In the genomic region with DNA sequence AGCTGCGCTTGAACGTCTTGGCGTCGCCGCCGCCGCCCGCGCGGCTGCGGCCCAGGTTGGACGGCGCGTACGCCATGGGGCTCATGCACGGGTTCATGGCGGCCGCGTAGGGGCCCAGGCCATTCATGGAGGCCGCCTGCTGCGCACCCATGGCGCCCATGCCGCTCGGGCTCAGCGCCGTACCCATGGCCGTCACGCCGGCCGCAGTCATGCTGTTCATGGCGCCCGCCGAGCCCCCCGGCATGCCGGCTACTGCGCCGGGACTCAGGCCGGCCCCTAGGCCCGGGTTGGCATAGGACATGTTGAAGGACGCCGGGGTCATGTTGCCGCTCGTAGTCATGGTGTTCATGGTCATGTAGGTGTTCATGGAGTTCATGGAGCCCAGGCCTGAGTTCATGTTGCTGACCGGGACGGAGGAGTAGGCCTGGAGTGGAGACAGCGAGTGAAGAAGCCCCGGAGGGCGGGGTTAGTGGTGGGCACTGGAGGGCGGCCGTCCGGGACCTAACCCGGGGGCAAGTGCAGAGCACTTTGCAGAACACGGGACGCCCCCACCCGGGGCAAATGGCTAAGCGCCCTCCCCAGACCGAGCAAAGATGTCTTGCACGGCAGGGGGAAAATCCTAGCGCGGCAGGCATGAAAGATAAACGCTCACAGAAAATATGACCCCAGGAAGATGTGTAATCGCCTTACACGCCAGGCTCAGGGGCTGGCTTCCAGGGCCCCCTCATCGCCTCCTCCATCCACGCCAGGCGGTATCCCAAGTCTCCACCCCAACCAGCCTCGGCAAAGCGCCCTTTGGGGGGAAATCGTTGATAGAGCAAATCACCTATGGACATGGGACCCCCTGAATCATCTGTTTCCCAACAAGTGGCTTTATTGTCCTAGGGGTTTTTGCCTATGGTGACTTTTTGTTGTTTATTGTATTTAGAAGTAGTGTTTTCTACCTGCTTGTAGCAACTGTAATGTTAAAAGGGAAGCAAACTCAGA, we compare ENCODE assay signal across 1 cellular context.
A peak's percentile ranks its signal among the peaks of the same experiment; 100 is the strongest.
TF ChIP-seq lines count a peak whose summit lies in the region.

No MANE protein-coding gene starts in this region.

TF ChIP-seq in HepG2, 621 proteins besides CTCF, POLR2A, EP300 and RAD21 (continues in another document):
- TF ChIP-seq TAF1 (CRISPR knock-in tag; IDR thresholded peaks at IDR 0.05) (no peak), ZFP1 (CRISPR knock-in tag; IDR thresholded peaks at IDR 0.05) (no peak), ATM (IDR thresholded peaks at IDR 0.05; ENCODE audit: borderline replicate concordance) (no peak), GPN1 (CRISPR knock-in tag; IDR thresholded peaks at IDR 0.05; ENCODE audit: borderline replicate concordance) (no peak), MED1 (CRISPR knock-in tag; IDR thresholded peaks at IDR 0.05) (peak; percentile 32; the same call in 1 of the 2 replicates), POLR2AphosphoS5 (IDR thresholded peaks at IDR 0.05; ENCODE audit: low read depth, low read length) (no peak), NCOA5 (CRISPR knock-in tag; IDR thresholded peaks at IDR 0.05) (no peak), ZNF546 (CRISPR knock-in tag; conservative IDR thresholded peaks at IDR 0.05) (no peak), AKAP8 (CRISPR knock-in tag; IDR thresholded peaks at IDR 0.05) (0 out of 2 replicates have a peak, but pooled peaks have one; percentile 53), ZNF317 (CRISPR knock-in tag; IDR thresholded peaks at IDR 0.05) (no peak), CENPX (CRISPR knock-in tag; IDR thresholded peaks at IDR 0.05) (no peak), CBFB (CRISPR knock-in tag; IDR thresholded peaks at IDR 0.05) (no peak), NFE2L2 (IDR thresholded peaks at IDR 0.05; ENCODE audit: low read length) (no peak), RFX1 (IDR thresholded peaks at IDR 0.05) (no peak), ZNF709 (CRISPR knock-in tag; IDR thresholded peaks at IDR 0.05) (no peak), ZNF703 (CRISPR knock-in tag; IDR thresholded peaks at IDR 0.05; ENCODE audit: borderline replicate concordance) (no peak; the same call in 1 of the 2 replicates), ZFP41 (CRISPR knock-in tag; IDR thresholded peaks at IDR 0.05; ENCODE audit: borderline replicate concordance) (no peak), KLF13 (CRISPR knock-in tag; IDR thresholded peaks at IDR 0.05) (no peak), KDM5B (CRISPR knock-in tag; IDR thresholded peaks at IDR 0.05; ENCODE audit: borderline replicate concordance) (no peak; the same call in 1 of the 2 replicates), PITX1 (CRISPR knock-in tag; IDR thresholded peaks at IDR 0.05) (peak; percentile 56; the same call in 1 of the 2 replicates), ZSCAN9 (CRISPR knock-in tag; IDR thresholded peaks at IDR 0.05; ENCODE audit: borderline replicate concordance) (no peak), YEATS4 (CRISPR knock-in tag; IDR thresholded peaks at IDR 0.05; ENCODE audit: borderline replicate concordance) (no peak), ZNF775 (CRISPR knock-in tag; IDR thresholded peaks at IDR 0.05; ENCODE audit: borderline replicate concordance) (no peak), HNRNPLL (IDR thresholded peaks at IDR 0.05; ENCODE audit: low read depth, low read length, poor library complexity, severe bottlenecking) (peak; percentile 32), ZFYVE20 (CRISPR knock-in tag; IDR thresholded peaks at IDR 0.05; ENCODE audit: borderline replicate concordance, low read depth) (no peak), ZNF432 (CRISPR knock-in tag; IDR thresholded peaks at IDR 0.05; ENCODE audit: borderline replicate concordance) (0 out of 2 replicates have a peak, but pooled peaks have one; percentile 26), U2AF2 (IDR thresholded peaks at IDR 0.05; ENCODE audit: low read depth, low read length) (no peak), ZMYM2 (CRISPR knock-in tag; IDR thresholded peaks at IDR 0.05) (peak; percentile 76; the same call in 1 of the 2 replicates), ZNF256 (CRISPR knock-in tag; conservative IDR thresholded peaks at IDR 0.05) (no peak), HNRNPUL1 (IDR thresholded peaks at IDR 0.05; ENCODE audit: low read depth, low read length) (no peak), SIX1 (CRISPR knock-in tag; IDR thresholded peaks at IDR 0.05; ENCODE audit: borderline replicate concordance) (no peak), NCOR1 (IDR thresholded peaks at IDR 0.05; ENCODE audit: borderline replicate concordance, low read length) (no peak), JDP2 (CRISPR knock-in tag; IDR thresholded peaks at IDR 0.05; ENCODE audit: borderline replicate concordance) (no peak), AHR (CRISPR knock-in tag; IDR thresholded peaks at IDR 0.05) (no peak), NFYB (CRISPR knock-in tag; IDR thresholded peaks at IDR 0.05) (no peak), ZNF781 (CRISPR knock-in tag; IDR thresholded peaks at IDR 0.05; ENCODE audit: borderline replicate concordance, not compliant biosample characterization) (peak; percentile 58), ZNF124 (CRISPR knock-in tag; IDR thresholded peaks at IDR 0.05) (no peak), ZNF772 (CRISPR knock-in tag; IDR thresholded peaks at IDR 0.05) (no peak), ZNF296 (CRISPR knock-in tag; conservative IDR thresholded peaks at IDR 0.05) (no peak), BORCS8-MEF2B (CRISPR knock-in tag; IDR thresholded peaks at IDR 0.05) (peak; percentile 19; the same call in 1 of the 2 replicates), EZH2 (conservative IDR thresholded peaks at IDR 0.05; ENCODE audit: low read depth, low read length) (no peak), ARNT2 (CRISPR knock-in tag; IDR thresholded peaks at IDR 0.05; ENCODE audit: low read depth) (0 out of 2 replicates have a peak, but pooled peaks have one; percentile 49), ZNF782 (CRISPR knock-in tag; IDR thresholded peaks at IDR 0.05; ENCODE audit: borderline replicate concordance) (0 out of 2 replicates have a peak, but pooled peaks have one; percentile 52), ZSCAN21 (CRISPR knock-in tag; IDR thresholded peaks at IDR 0.05; ENCODE audit: borderline replicate concordance) (no peak), ZNF777 (CRISPR knock-in tag; IDR thresholded peaks at IDR 0.05) (peak; percentile 34; the same call in 1 of the 2 replicates), ZC3H4 (CRISPR knock-in tag; IDR thresholded peaks at IDR 0.05; ENCODE audit: borderline replicate concordance) (peak; percentile 42; the same call in 1 of the 2 replicates), ZMYM4 (CRISPR knock-in tag; IDR thresholded peaks at IDR 0.05) (peak; percentile 41), ARHGAP35 (CRISPR knock-in tag; IDR thresholded peaks at IDR 0.05; ENCODE audit: borderline replicate concordance) (0 out of 2 replicates have a peak, but pooled peaks have one; percentile 18), JUND (CRISPR knock-in tag; IDR thresholded peaks at IDR 0.05) (no peak)
- TF ChIP-seq, protein P1, sequence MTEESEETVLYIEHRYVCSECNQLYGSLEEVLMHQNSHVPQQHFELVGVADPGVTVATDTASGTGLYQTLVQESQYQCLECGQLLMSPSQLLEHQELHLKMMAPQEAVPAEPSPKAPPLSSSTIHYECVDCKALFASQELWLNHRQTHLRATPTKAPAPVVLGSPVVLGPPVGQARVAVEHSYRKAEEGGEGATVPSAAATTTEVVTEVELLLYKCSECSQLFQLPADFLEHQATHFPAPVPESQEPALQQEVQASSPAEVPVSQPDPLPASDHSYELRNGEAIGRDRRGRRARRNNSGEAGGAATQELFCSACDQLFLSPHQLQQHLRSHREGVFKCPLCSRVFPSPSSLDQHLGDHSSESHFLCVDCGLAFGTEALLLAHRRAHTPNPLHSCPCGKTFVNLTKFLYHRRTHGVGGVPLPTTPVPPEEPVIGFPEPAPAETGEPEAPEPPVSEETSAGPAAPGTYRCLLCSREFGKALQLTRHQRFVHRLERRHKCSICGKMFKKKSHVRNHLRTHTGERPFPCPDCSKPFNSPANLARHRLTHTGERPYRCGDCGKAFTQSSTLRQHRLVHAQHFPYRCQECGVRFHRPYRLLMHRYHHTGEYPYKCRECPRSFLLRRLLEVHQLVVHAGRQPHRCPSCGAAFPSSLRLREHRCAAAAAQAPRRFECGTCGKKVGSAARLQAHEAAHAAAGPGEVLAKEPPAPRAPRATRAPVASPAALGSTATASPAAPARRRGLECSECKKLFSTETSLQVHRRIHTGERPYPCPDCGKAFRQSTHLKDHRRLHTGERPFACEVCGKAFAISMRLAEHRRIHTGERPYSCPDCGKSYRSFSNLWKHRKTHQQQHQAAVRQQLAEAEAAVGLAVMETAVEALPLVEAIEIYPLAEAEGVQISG (CRISPR knock-in tag; IDR thresholded peaks at IDR 0.05): peak; percentile 15; the same call in 1 of the 2 replicates
- TF ChIP-seq, protein P2, sequence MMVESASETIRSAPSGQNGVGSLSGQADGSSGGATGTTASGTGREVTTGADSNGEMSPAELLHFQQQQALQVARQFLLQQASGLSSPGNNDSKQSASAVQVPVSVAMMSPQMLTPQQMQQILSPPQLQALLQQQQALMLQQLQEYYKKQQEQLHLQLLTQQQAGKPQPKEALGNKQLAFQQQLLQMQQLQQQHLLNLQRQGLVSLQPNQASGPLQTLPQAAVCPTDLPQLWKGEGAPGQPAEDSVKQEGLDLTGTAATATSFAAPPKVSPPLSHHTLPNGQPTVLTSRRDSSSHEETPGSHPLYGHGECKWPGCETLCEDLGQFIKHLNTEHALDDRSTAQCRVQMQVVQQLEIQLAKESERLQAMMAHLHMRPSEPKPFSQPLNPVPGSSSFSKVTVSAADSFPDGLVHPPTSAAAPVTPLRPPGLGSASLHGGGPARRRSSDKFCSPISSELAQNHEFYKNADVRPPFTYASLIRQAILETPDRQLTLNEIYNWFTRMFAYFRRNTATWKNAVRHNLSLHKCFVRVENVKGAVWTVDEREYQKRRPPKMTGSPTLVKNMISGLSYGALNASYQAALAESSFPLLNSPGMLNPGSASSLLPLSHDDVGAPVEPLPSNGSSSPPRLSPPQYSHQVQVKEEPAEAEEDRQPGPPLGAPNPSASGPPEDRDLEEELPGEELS (CRISPR knock-in tag; IDR thresholded peaks at IDR 0.05): 0 out of 2 replicates have a peak, but pooled peaks have one; percentile 43
- TF ChIP-seq, protein P3, sequence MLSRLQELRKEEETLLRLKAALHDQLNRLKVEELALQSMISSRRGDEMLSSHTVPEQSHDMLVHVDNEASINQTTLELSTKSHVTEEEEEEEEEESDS (CRISPR knock-in tag; IDR thresholded peaks at IDR 0.05; ENCODE audit: borderline replicate concordance): no peak
- TF ChIP-seq, protein P4, sequence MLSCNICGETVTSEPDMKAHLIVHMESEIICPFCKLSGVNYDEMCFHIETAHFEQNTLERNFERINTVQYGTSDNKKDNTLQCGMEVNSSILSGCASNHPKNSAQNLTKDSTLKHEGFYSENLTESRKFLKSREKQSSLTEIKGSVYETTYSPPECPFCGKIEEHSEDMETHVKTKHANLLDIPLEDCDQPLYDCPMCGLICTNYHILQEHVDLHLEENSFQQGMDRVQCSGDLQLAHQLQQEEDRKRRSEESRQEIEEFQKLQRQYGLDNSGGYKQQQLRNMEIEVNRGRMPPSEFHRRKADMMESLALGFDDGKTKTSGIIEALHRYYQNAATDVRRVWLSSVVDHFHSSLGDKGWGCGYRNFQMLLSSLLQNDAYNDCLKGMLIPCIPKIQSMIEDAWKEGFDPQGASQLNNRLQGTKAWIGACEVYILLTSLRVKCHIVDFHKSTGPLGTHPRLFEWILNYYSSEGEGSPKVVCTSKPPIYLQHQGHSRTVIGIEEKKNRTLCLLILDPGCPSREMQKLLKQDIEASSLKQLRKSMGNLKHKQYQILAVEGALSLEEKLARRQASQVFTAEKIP (CRISPR knock-in tag; IDR thresholded peaks at IDR 0.05; ENCODE audit: borderline replicate concordance): no peak
- TF ChIP-seq, protein P5, sequence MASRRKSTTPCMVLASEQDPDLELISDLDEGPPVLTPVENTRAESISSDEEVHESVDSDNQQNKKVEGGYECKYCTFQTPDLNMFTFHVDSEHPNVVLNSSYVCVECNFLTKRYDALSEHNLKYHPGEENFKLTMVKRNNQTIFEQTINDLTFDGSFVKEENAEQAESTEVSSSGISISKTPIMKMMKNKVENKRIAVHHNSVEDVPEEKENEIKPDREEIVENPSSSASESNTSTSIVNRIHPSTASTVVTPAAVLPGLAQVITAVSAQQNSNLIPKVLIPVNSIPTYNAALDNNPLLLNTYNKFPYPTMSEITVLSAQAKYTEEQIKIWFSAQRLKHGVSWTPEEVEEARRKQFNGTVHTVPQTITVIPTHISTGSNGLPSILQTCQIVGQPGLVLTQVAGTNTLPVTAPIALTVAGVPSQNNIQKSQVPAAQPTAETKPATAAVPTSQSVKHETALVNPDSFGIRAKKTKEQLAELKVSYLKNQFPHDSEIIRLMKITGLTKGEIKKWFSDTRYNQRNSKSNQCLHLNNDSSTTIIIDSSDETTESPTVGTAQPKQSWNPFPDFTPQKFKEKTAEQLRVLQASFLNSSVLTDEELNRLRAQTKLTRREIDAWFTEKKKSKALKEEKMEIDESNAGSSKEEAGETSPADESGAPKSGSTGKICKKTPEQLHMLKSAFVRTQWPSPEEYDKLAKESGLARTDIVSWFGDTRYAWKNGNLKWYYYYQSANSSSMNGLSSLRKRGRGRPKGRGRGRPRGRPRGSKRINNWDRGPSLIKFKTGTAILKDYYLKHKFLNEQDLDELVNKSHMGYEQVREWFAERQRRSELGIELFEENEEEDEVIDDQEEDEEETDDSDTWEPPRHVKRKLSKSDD (CRISPR knock-in tag; IDR thresholded peaks at IDR 0.05; ENCODE audit: low read depth): peak; percentile 86; the same call in 1 of the 2 replicates
- TF ChIP-seq, protein P6, sequence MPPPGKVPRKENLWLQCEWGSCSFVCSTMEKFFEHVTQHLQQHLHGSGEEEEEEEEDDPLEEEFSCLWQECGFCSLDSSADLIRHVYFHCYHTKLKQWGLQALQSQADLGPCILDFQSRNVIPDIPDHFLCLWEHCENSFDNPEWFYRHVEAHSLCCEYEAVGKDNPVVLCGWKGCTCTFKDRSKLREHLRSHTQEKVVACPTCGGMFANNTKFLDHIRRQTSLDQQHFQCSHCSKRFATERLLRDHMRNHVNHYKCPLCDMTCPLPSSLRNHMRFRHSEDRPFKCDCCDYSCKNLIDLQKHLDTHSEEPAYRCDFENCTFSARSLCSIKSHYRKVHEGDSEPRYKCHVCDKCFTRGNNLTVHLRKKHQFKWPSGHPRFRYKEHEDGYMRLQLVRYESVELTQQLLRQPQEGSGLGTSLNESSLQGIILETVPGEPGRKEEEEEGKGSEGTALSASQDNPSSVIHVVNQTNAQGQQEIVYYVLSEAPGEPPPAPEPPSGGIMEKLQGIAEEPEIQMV (CRISPR knock-in tag; IDR thresholded peaks at IDR 0.05; ENCODE audit: low read depth): no peak
- TF ChIP-seq, protein P7, sequence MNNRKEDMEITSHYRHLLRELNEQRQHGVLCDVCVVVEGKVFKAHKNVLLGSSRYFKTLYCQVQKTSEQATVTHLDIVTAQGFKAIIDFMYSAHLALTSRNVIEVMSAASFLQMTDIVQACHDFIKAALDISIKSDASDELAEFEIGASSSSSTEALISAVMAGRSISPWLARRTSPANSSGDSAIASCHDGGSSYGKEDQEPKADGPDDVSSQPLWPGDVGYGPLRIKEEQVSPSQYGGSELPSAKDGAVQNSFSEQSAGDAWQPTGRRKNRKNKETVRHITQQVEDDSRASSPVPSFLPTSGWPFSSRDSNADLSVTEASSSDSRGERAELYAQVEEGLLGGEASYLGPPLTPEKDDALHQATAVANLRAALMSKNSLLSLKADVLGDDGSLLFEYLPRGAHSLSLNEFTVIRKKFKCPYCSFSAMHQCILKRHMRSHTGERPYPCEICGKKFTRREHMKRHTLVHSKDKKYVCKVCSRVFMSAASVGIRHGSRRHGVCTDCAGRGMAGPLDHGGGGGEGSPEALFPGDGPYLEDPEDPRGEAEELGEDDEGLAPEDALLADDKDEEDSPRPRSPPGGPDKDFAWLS (CRISPR knock-in tag; IDR thresholded peaks at IDR 0.05; ENCODE audit: borderline replicate concordance): no peak
- TF ChIP-seq, protein P8, sequence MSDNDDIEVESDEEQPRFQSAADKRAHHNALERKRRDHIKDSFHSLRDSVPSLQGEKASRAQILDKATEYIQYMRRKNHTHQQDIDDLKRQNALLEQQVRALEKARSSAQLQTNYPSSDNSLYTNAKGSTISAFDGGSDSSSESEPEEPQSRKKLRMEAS (IDR thresholded peaks at IDR 0.05): no peak
